ENCODE assay signal across 18 cellular contexts in genomic region chr9:18606281-18606680, GRCh38.
DNase-seq lines count a peak whose midpoint lies in the region; ATAC-seq and TF ChIP-seq lines count a peak whose summit lies in the region.
"Had no signal": no experiment of that assay in that cellular context is flagged by ENCODE, and none has a peak within 500 bp of the region (broad histone marks: within the 10 kb centered on the region; RNA-seq: fewer than 3 reads in every experiment).

No MANE protein-coding gene starts in this region.

- peak; percentile 48 for DNase-seq in NCI-H2227 (lab: John Stamatoyannopoulos, UW; ENCODE audit: unreplicated experiment)
- no peak for DNase-seq in endodermal cell
- no peak for DNase-seq in neural progenitor cell (ENCODE audit: low spot score)
- DNase-seq in NCI-H1417 treated with DMSO at 0.1 percent for 48 hours (lab: John Stamatoyannopoulos, UW) = no peak
- DNase-seq in NCI-H146 treated with DMSO at 0.1 percent for 48 hours (lab: John Stamatoyannopoulos, UW; ENCODE audit: unreplicated experiment) = no peak
- DNase-seq in HCEC 1CT = no peak
- DNase-seq: activated CD4-positive, alpha-beta T cell treated with anti-CD3 and anti-CD28 coated beads for 1 hour; activated effector memory CD4-positive, alpha-beta T cell treated with anti-CD3 and anti-CD28 coated beads, Interleukin-2, amount 50 U/mL, for 16 hours; lower lobe of right lung; naive thymus-derived CD8-positive, alpha-beta T cell; NCI-H1048; NCI-H226; SHP77 treated with DMSO at 0.1 percent for 48 hours; T-helper 9 cell; trophoblast cell had no signal

- H3K9me3 Mint-ChIP-seq in endodermal cell (peaks cover 13% of the 10 kb centered on the region), neural progenitor cell (no peaks in the 10 kb centered on the region)
- H3K9me3 Mint-ChIP-seq: IgD-negative memory B cell had no signal

- H3K4me1 ChIP-seq in ACC112 (ENCODE audit: control insufficient read depth, insufficient read depth, low read length, unreplicated experiment) = peaks cover 23% of the 10 kb centered on the region
- peaks cover 20% of the 10 kb centered on the region for H3K4me1 ChIP-seq in endodermal cell (ENCODE audit: control insufficient read depth, insufficient read depth, low read length)
- peaks cover 23% of the 10 kb centered on the region for H3K4me1 ChIP-seq in neural progenitor cell

- H3K4me3 Mint-ChIP-seq in endodermal cell = peak overlapping the region; percentile 1
- H3K4me3 Mint-ChIP-seq in neural progenitor cell = no peak overlapping the region
- H3K4me3 Mint-ChIP-seq: naive thymus-derived CD8-positive, alpha-beta T cell had no signal

- H3K27me3 ChIP-seq in ACC112 (ENCODE audit: insufficient read depth, low read length) = no peaks in the 10 kb centered on the region
- H3K27me3 ChIP-seq in endodermal cell (ENCODE audit: control insufficient read depth, insufficient read depth, low read length, poor library complexity, severe bottlenecking) = no peaks in the 10 kb centered on the region
- H3K27me3 ChIP-seq in neural progenitor cell = no peaks in the 10 kb centered on the region

- H4K20me1 ChIP-seq in neural progenitor cell (ENCODE audit: low read depth) = no peaks in the 10 kb centered on the region

- peaks cover 6% of the 10 kb centered on the region for H3F3A ChIP-seq in neural progenitor cell (ENCODE audit: low read depth)

- no peaks in the 10 kb centered on the region for H3K27me3 Mint-ChIP-seq in endodermal cell (ENCODE audit: insufficient read depth)
- H3K27me3 Mint-ChIP-seq in neural progenitor cell (ENCODE audit: insufficient read depth, low read depth) = no peaks in the 10 kb centered on the region
- H3K27me3 Mint-ChIP-seq: IgD-negative memory B cell had no signal

- H3K9ac ChIP-seq in endodermal cell (ENCODE audit: extremely low read depth, low read length, poor library complexity, severe bottlenecking) (no peak overlapping the region), neural progenitor cell (no peak overlapping the region)

- TF ChIP-seq CTCF in endodermal cell (conservative IDR thresholded peaks at IDR 0.05) (no peak), neural progenitor cell (IDR thresholded peaks at IDR 0.05) (no peak)

- H3K27ac Mint-ChIP-seq in endodermal cell (peak overlapping the region; percentile 62), neural progenitor cell (no peak overlapping the region)
- H3K27ac Mint-ChIP-seq: IgD-negative memory B cell; naive thymus-derived CD8-positive, alpha-beta T cell had no signal

- 89% methylated on average over 2 of the region's 2 CpGs; no CpG with 5 or more reads in 1 of the 2 experiments for WGBS in endodermal cell (ENCODE audit: insufficient coverage in 1 of 2, insufficient read length in 1 of 2), 2 experiments

- H3K9me3 ChIP-seq in endodermal cell (ENCODE audit: control insufficient read depth, low read length) (peaks cover 21% of the 10 kb centered on the region), neural progenitor cell (ENCODE audit: low read depth) (no peaks in the 10 kb centered on the region)
- H3K9me3 ChIP-seq: lower lobe of right lung had no signal

- peak overlapping the region; percentile 16; the same call in 1 of the 2 replicates for H3K27ac ChIP-seq in ACC112 (ENCODE audit: low read depth, low read length)
- no peak overlapping the region for H3K27ac ChIP-seq in endodermal cell (ENCODE audit: low read depth, low read length)
- no peak overlapping the region for H3K27ac ChIP-seq in neural progenitor cell
- H3K27ac ChIP-seq: lower lobe of right lung had no signal

- ATAC-seq in HG03520 (IDR thresholded peaks at IDR 0.05; ENCODE audit: unreplicated experiment) = no peak
- ATAC-seq: naive thymus-derived CD8-positive, alpha-beta T cell had no signal

- H3K36me3 Mint-ChIP-seq in endodermal cell (ENCODE audit: low read depth) = no peaks in the 10 kb centered on the region
- H3K36me3 Mint-ChIP-seq in neural progenitor cell = no peaks in the 10 kb centered on the region
- H3K36me3 Mint-ChIP-seq: IgD-negative memory B cell; naive thymus-derived CD8-positive, alpha-beta T cell had no signal

- H3K79me2 ChIP-seq in ACC112 (ENCODE audit: control insufficient read depth, insufficient read depth, low read length, unreplicated experiment) (peaks cover 5% of the 10 kb centered on the region), neural progenitor cell (ENCODE audit: low read depth) (no peaks in the 10 kb centered on the region)

- H2AFZ ChIP-seq in ACC112 (ENCODE audit: low read length, unreplicated experiment) (peak overlapping the region; percentile 56), neural progenitor cell (replicated peaks) (peak overlapping the region; percentile 45)

- H3K36me3 ChIP-seq in ACC112 (ENCODE audit: insufficient read depth, low read length) = peaks cover 16% of the 10 kb centered on the region
- H3K36me3 ChIP-seq in endodermal cell (ENCODE audit: control insufficient read depth, insufficient read depth, low read length) = no peaks in the 10 kb centered on the region
- H3K36me3 ChIP-seq in neural progenitor cell = no peaks in the 10 kb centered on the region
- H3K36me3 ChIP-seq: lower lobe of right lung had no signal

- peak overlapping the region; percentile 56 for H3K4me2 ChIP-seq in neural progenitor cell

- H3K4me1 Mint-ChIP-seq in endodermal cell = peaks cover 33% of the 10 kb centered on the region
- H3K4me1 Mint-ChIP-seq in neural progenitor cell = peaks cover 11% of the 10 kb centered on the region
- H3K4me1 Mint-ChIP-seq: IgD-negative memory B cell; naive thymus-derived CD8-positive, alpha-beta T cell had no signal

- H3K4me3 ChIP-seq in ACC112 (ENCODE audit: low read depth, low read length) (peak overlapping the region; percentile 26; the same call in 1 of the 2 replicates), endodermal cell (ENCODE audit: low read length) (peak overlapping the region; percentile 53), neural progenitor cell (no peak overlapping the region)
- H3K4me3 ChIP-seq: lower lobe of right lung had no signal
